In genomic region chr10:6348091-6348862, GRCh38 we compare ENCODE assay signal across 8 cellular contexts.
DNase-seq lines count a peak whose midpoint lies in the region; ATAC-seq and TF ChIP-seq lines count a peak whose summit lies in the region.

No MANE protein-coding gene starts in this region.

- ATAC-seq in GM18508 (IDR thresholded peaks at IDR 0.05; ENCODE audit: insufficient read depth, unreplicated experiment) (peak; percentile 92), HG02970 (IDR thresholded peaks at IDR 0.05; ENCODE audit: low FRiP score, unreplicated experiment) (peak; percentile 84)

- TF ChIP-seq CTCF in ovary (IDR thresholded peaks at IDR 0.05), result no peak

- no peaks in the 10 kb centered on the region for H3K27me3 ChIP-seq in ovary

- no peaks in the 10 kb centered on the region for H3K9me3 ChIP-seq in ovary

- no peaks in the 10 kb centered on the region for H3K36me3 ChIP-seq in ovary

- H3K4me1 ChIP-seq in ovary (ENCODE audit: insufficient read depth), result no peaks in the 10 kb centered on the region

- 62 to 71% (median 71%) methylated on average over 16 of the region's 16 CpGs for WGBS in ovary, 3 donors

- intact Hi-C loops in ovary (cut with DNase I), result no loop called here

- H3K27ac ChIP-seq in ovary, result no peak overlapping the region

- DNase-seq in RPMI8226, result peak; percentile 92
- peak; percentile 92 for DNase-seq in activated effector memory CD4-positive, alpha-beta T cell treated with anti-CD3 and anti-CD28 coated beads, Interleukin-2, amount 50 U/mL, for 16 hours
- DNase-seq in kidney glomerular epithelial cell (lab: John Stamatoyannopoulos, UW), result peak; percentile 34
- DNase-seq in stimulated activated CD4-positive, alpha-beta T cell treated with anti-CD3 and anti-CD28 coated beads, TNF-alpha, amount 100 ng/mL, for 48 hours (ENCODE audit: low read depth in 3 of 3), result peak; percentile 55 to 86 (median 65)
- no peak for DNase-seq in ovary
- DNase-seq in DMS53 (lab: John Stamatoyannopoulos, UW), result no peak

- no peak overlapping the region for H3K4me3 ChIP-seq in ovary

- no peak for TF ChIP-seq POLR2A in ovary (IDR thresholded peaks at IDR 0.05)

- no peak for TF ChIP-seq EP300 in ovary (IDR thresholded peaks at IDR 0.05)

Comparison
In these comparisons a context has a peak if more than half of its experiments do, and no peak if none do; other contexts are left out.
1. DNase-seq: peak in RPMI8226 (single experiment), activated effector memory CD4-positive, alpha-beta T cell treated with anti-CD3 and anti-CD28 coated beads, Interleukin-2, amount 50 U/mL, for 16 hours (single experiment), kidney glomerular epithelial cell (single experiment) and stimulated activated CD4-positive, alpha-beta T cell treated with anti-CD3 and anti-CD28 coated beads, TNF-alpha, amount 100 ng/mL, for 48 hours (3 of 3); none in ovary (0 of 5) and DMS53 (single experiment).